8 cellular contexts compared by ENCODE assay signal in genomic region chr19:10431943-10432735, GRCh38. TPM values are rescaled to one million over a fixed set of nuclear protein-coding genes. Genes with fewer than 3 reads are reported as not detected.
DNase-seq lines count a peak whose midpoint lies in the region; ATAC-seq, FAIRE-seq and TF ChIP-seq lines count a peak whose summit lies in the region.

No MANE protein-coding gene starts in this region.

- H3K4me1 ChIP-seq in RWPE2 (ENCODE audit: insufficient read depth, poor library complexity, severe bottlenecking) (no peaks in the 10 kb centered on the region), small intestine (ENCODE audit: control insufficient read depth in 2 of 2, insufficient read depth in 1 of 2, low read depth in 1 of 2, low read length in 1 of 2) (no peaks in the 10 kb centered on the region)

- no peak for TF ChIP-seq CTCF in RWPE2 (IDR thresholded peaks at IDR 0.05; ENCODE audit: poor library complexity, severe bottlenecking)

- no peaks in the 10 kb centered on the region for H3K36me3 Mint-ChIP-seq in activated naive CD8-positive, alpha-beta T cell

- H3K9me3 Mint-ChIP-seq in activated naive CD8-positive, alpha-beta T cell (ENCODE audit: low read depth), result no peaks in the 10 kb centered on the region

- H3K4me3 Mint-ChIP-seq in activated naive CD8-positive, alpha-beta T cell, result peak overlapping the region; percentile 82

- peaks cover 23% of the 10 kb centered on the region for H3K27me3 ChIP-seq in RWPE2 (ENCODE audit: insufficient read depth, poor library complexity, severe bottlenecking)
- no peaks in the 10 kb centered on the region for H3K27me3 ChIP-seq in small intestine (ENCODE audit: control insufficient read depth in 2 of 2, insufficient read depth in 2 of 2, low read length in 2 of 2)

- no peak overlapping the region for H3K27ac Mint-ChIP-seq in activated naive CD8-positive, alpha-beta T cell

- WGBS in small intestine, 3 donors, result 1 to 2% (median 2%) methylated on average over 39 to 64 of the region's 64 CpGs

- peak; percentile 35; the same call in 1 of the 3 replicates for ATAC-seq in RWPE2 (ENCODE audit: low read depth)
- ATAC-seq in HG03521 (IDR thresholded peaks at IDR 0.05; ENCODE audit: unreplicated experiment), result no peak

- DNase-seq in RWPE2 (ENCODE audit: low spot score) (no peak), hepatic stellate cell (ENCODE audit: low spot score) (peak; percentile 83), small intestine (peak; percentile 39), cerebellar cortex (ENCODE audit: low spot score) (no peak), NCI-H2029 (lab: John Stamatoyannopoulos, UW) (no peak)

- peaks cover 44% of the 10 kb centered on the region for H3K4me1 Mint-ChIP-seq in activated naive CD8-positive, alpha-beta T cell (ENCODE audit: low read depth)

- peak overlapping the region; percentile 51; the same call in 1 of the 2 replicates for H3K4me3 ChIP-seq in GM08714 (ENCODE audit: low read length)
- H3K4me3 ChIP-seq in RWPE2 (ENCODE audit: severe bottlenecking), result peak overlapping the region; percentile 8
- peak overlapping the region in 1 of 2 donors; percentile 55 for H3K4me3 ChIP-seq in small intestine (ENCODE audit: low read depth in 1 of 2, low read length in 2 of 2)

- H3K27ac ChIP-seq in RWPE2 (ENCODE audit: poor library complexity, severe bottlenecking) (no peak overlapping the region), small intestine (ENCODE audit: low read depth in 1 of 2, low read length in 1 of 2) (peak overlapping the region; percentile 64 to 74)

- H3K9me3 ChIP-seq in RWPE2 (ENCODE audit: severe bottlenecking), result no peaks in the 10 kb centered on the region
- H3K9me3 ChIP-seq in small intestine (ENCODE audit: control insufficient read depth, low read depth), result no peaks in the 10 kb centered on the region

- no peaks in the 10 kb centered on the region for H3K36me3 ChIP-seq in RWPE2 (ENCODE audit: low read depth)
- H3K36me3 ChIP-seq in small intestine (ENCODE audit: control insufficient read depth in 2 of 2, insufficient read depth in 2 of 2, low read length in 2 of 2), result no peaks in the 10 kb centered on the region

- FAIRE-seq in small intestine (lab: Jason Lieb, UNC), result no peak

- peaks cover 13% of the 10 kb centered on the region for H3K27me3 Mint-ChIP-seq in activated naive CD8-positive, alpha-beta T cell

RNA-seq across cellular contexts. Expression of gene PDE4A, which starts 11.8 kb away (rescaled TPM):
- 1 to 10 TPM in 2 of 3 donors, under 1 TPM in 1; 0.67 to 3.5 (median 2.4) TPM for polyA plus RNA-seq in small intestine

RNA-seq across cellular contexts. Expression of gene CDC37, which starts 28.8 kb away (rescaled TPM):
- polyA plus RNA-seq in small intestine, result 100 to 1,000 TPM; 128 to 202 (median 146) TPM

RNA-seq across cellular contexts. Expression of gene TYK2, which starts 51.8 kb away (rescaled TPM):
- polyA plus RNA-seq in small intestine, result 100 to 1,000 TPM in 2 of 3 donors, 10 to 100 TPM in 1; 81.8 to 162 (median 146) TPM

Comparison
In these comparisons a context has a peak if more than half of its experiments do, and no peak if none do; other contexts are left out.
1. DNase-seq: peak in hepatic stellate cell (single experiment) and small intestine (single experiment); none in RWPE2 (single experiment), cerebellar cortex (single experiment) and NCI-H2029 (single experiment).